In genomic region chr1:182446033-182446669, GRCh38 we compare ENCODE assay signal across 9 cellular contexts. TPM values are rescaled to one million over a fixed set of nuclear protein-coding genes. Genes with fewer than 3 reads are reported as not detected.
DNase-seq lines count a peak whose midpoint lies in the region; ATAC-seq and TF ChIP-seq lines count a peak whose summit lies in the region.
"Had no signal": no experiment of that assay in that cellular context is flagged by ENCODE, and none has a peak within 500 bp of the region (broad histone marks: within the 10 kb centered on the region; RNA-seq: fewer than 3 reads in every experiment).

No MANE protein-coding gene starts in this region.

- peak; percentile 73 for ATAC-seq in GM23338

- no peak overlapping the region for H3K4me3 Mint-ChIP-seq in GM23338
- H3K4me3 Mint-ChIP-seq: CD8-positive, alpha-beta memory T cell had no signal

- DNase-seq in NCI-H2081 (lab: John Stamatoyannopoulos, UW) (peak; percentile 46 to 62), NCI-H2081 treated with DMSO at 0.1 percent for 48 hours (lab: John Stamatoyannopoulos, UW) (no peak), GM23338 (ENCODE audit: low spot score) (peak; percentile 81), NCI-H146 (lab: John Stamatoyannopoulos, UW) (peak; percentile 51), SKM-1 (lab: John Stamatoyannopoulos, UW; ENCODE audit: unreplicated experiment) (peak; percentile 81), esophagus muscularis mucosa (ENCODE audit: extremely low spot score) (no peak), uterus (no peak)

- H3K4me1 ChIP-seq in GM23338 (ENCODE audit: insufficient read depth) (peaks cover 9% of the 10 kb centered on the region), esophagus muscularis mucosa (no peaks in the 10 kb centered on the region), neutrophil (ENCODE audit: control insufficient read depth in 1 of 2, insufficient read depth in 1 of 2, low read depth in 1 of 2, low read length in 1 of 2) (no peaks in the 10 kb centered on the region), uterus (no peaks in the 10 kb centered on the region)

- H3K9me2 ChIP-seq in GM23338 (ENCODE audit: insufficient read depth), result peaks cover 6% of the 10 kb centered on the region; the same call in 1 of the 2 replicates

- H3K4me1 Mint-ChIP-seq in GM23338, result peaks cover 27% of the 10 kb centered on the region

- H3K9me3 ChIP-seq in esophagus muscularis mucosa (no peaks in the 10 kb centered on the region), neutrophil (no peaks in the 10 kb centered on the region), uterus (no peaks in the 10 kb centered on the region)

- H3K4me2 ChIP-seq in GM23338, result no peak overlapping the region

- no peak for TF ChIP-seq POLR2A in esophagus muscularis mucosa (IDR thresholded peaks at IDR 0.05; ENCODE audit: low read depth)
- no peak for TF ChIP-seq POLR2A in uterus (IDR thresholded peaks at IDR 0.05)

- H3K36me3 Mint-ChIP-seq in GM23338 (ENCODE audit: low read depth), result no peaks in the 10 kb centered on the region
- H3K36me3 Mint-ChIP-seq: CD8-positive, alpha-beta memory T cell had no signal

- no peak for TF ChIP-seq EP300 in esophagus muscularis mucosa (IDR thresholded peaks at IDR 0.05)

- H3K27me3 ChIP-seq in GM23338 (ENCODE audit: insufficient read depth) (no peaks in the 10 kb centered on the region), esophagus muscularis mucosa (peaks cover 0 to 4% (median 0%) of the 10 kb centered on the region in 4 donors), neutrophil (no peaks in the 10 kb centered on the region), uterus (no peaks in the 10 kb centered on the region)

- H3K27ac Mint-ChIP-seq in GM23338, result no peak overlapping the region
- H3K27ac Mint-ChIP-seq: CD8-positive, alpha-beta memory T cell had no signal

- TF ChIP-seq CTCF in GM23338 (conservative IDR thresholded peaks at IDR 0.05; ENCODE audit: low read depth in 2 of 2) (peak; percentile 85 to 91), esophagus muscularis mucosa (IDR thresholded peaks at IDR 0.05) (peak; percentile 40 to 65 (median 53)), neutrophil (IDR thresholded peaks at IDR 0.05) (peak; percentile 47), uterus (IDR thresholded peaks at IDR 0.05) (peak in 2 of 4 experiments; percentile 11 to 47)

- intact Hi-C loops in esophagus muscularis mucosa (cut with DNase I), result loop anchor here (10.0 kb wide), 1 partner anchor 339 kb away; the partner anchor contains the start of gene NPL
- intact Hi-C loops in uterus (cut with DNase I; ENCODE audit: low total_unique reads), result no loop called here

- 2% methylated on average over 3 of the region's 3 CpGs for WGBS in esophagus muscularis mucosa

- H3K36me3 ChIP-seq in GM23338 (ENCODE audit: insufficient read depth) (no peaks in the 10 kb centered on the region), esophagus muscularis mucosa (no peaks in the 10 kb centered on the region), neutrophil (no peaks in the 10 kb centered on the region), uterus (no peaks in the 10 kb centered on the region)

- H4K20me1 ChIP-seq in GM23338 (replicated peaks; ENCODE audit: insufficient read depth), result no peaks in the 10 kb centered on the region

- H3K4me3 ChIP-seq in GM23338 (no peak overlapping the region), esophagus muscularis mucosa (no peak overlapping the region), neutrophil (ENCODE audit: low read depth in 1 of 2, low read length in 1 of 2) (no peak overlapping the region), uterus (no peak overlapping the region)

- peaks cover 5% of the 10 kb centered on the region for H3K27me3 Mint-ChIP-seq in GM23338 (ENCODE audit: insufficient read depth, low read depth, poor library complexity)

- H3F3A ChIP-seq in GM23338 (replicated peaks; ENCODE audit: low read depth), result no peaks in the 10 kb centered on the region

- H3K9me3 Mint-ChIP-seq in GM23338, result peaks cover 9% of the 10 kb centered on the region; the same call in 2 of the 3 replicates
- H3K9me3 Mint-ChIP-seq: CD8-positive, alpha-beta memory T cell had no signal

- H3K27ac ChIP-seq in GM23338 (ENCODE audit: low read depth) (no peak overlapping the region), esophagus muscularis mucosa (replicated peaks in 1 of 4) (no peak overlapping the region), neutrophil (no peak overlapping the region), uterus (no peak overlapping the region)

- no peaks in the 10 kb centered on the region for H3K79me2 ChIP-seq in GM23338 (replicated peaks; ENCODE audit: insufficient read depth)

- no peak overlapping the region for H2AFZ ChIP-seq in GM23338

TF ChIP-seq in GM23338, 12 proteins besides CTCF, POLR2A, EP300 and RAD21 (continues in another document):
- TF ChIP-seq, protein P1, sequence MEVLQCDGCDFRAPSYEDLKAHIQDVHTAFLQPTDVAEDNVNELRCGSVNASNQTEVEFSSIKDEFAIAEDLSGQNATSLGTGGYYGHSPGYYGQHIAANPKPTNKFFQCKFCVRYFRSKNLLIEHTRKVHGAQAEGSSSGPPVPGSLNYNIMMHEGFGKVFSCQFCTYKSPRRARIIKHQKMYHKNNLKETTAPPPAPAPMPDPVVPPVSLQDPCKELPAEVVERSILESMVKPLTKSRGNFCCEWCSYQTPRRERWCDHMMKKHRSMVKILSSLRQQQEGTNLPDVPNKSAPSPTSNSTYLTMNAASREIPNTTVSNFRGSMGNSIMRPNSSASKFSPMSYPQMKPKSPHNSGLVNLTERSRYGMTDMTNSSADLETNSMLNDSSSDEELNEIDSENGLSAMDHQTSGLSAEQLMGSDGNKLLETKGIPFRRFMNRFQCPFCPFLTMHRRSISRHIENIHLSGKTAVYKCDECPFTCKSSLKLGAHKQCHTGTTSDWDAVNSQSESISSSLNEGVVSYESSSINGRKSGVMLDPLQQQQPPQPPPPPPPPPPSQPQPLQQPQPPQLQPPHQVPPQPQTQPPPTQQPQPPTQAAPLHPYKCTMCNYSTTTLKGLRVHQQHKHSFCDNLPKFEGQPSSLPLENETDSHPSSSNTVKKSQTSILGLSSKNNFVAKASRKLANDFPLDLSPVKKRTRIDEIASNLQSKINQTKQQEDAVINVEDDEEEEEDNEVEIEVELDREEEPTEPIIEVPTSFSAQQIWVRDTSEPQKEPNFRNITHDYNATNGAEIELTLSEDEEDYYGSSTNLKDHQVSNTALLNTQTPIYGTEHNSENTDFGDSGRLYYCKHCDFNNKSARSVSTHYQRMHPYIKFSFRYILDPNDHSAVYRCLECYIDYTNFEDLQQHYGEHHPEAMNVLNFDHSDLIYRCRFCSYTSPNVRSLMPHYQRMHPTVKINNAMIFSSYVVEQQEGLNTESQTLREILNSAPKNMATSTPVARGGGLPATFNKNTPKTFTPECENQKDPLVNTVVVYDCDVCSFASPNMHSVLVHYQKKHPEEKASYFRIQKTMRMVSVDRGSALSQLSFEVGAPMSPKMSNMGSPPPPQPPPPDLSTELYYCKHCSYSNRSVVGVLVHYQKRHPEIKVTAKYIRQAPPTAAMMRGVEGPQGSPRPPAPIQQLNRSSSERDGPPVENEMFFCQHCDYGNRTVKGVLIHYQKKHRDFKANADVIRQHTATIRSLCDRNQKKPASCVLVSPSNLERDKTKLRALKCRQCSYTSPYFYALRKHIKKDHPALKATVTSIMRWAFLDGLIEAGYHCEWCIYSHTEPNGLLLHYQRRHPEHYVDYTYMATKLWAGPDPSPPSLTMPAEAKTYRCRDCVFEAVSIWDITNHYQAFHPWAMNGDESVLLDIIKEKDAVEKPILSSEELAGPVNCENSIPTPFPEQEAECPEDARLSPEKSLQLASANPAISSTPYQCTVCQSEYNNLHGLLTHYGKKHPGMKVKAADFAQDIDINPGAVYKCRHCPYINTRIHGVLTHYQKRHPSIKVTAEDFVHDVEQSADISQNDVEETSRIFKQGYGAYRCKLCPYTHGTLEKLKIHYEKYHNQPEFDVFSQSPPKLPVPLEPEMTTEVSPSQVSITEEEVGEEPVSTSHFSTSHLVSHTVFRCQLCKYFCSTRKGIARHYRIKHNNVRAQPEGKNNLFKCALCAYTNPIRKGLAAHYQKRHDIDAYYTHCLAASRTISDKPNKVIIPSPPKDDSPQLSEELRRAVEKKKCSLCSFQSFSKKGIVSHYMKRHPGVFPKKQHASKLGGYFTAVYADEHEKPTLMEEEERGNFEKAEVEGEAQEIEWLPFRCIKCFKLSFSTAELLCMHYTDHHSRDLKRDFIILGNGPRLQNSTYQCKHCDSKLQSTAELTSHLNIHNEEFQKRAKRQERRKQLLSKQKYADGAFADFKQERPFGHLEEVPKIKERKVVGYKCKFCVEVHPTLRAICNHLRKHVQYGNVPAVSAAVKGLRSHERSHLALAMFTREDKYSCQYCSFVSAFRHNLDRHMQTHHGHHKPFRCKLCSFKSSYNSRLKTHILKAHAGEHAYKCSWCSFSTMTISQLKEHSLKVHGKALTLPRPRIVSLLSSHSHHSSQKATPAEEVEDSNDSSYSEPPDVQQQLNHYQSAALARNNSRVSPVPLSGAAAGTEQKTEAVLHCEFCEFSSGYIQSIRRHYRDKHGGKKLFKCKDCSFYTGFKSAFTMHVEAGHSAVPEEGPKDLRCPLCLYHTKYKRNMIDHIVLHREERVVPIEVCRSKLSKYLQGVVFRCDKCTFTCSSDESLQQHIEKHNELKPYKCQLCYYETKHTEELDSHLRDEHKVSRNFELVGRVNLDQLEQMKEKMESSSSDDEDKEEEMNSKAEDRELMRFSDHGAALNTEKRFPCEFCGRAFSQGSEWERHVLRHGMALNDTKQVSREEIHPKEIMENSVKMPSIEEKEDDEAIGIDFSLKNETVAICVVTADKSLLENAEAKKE (CRISPR knock-in tag; IDR thresholded peaks at IDR 0.05), result no peak
- no peak for TF ChIP-seq EZH2 (IDR thresholded peaks at IDR 0.05; ENCODE audit: low read depth, unreplicated experiment)

RNA-seq across cellular contexts. Expression of gene RGSL1, which starts 3.8 kb away (rescaled TPM):
- not detected in 2 replicates for total RNA-seq in GM23338 (2014; rRNA removed; shearing (Covaris generic))
- not detected in 2 replicates for polyA plus RNA-seq in GM23338 (2016; fragmentation: Nextera tagmentation; extraction: Ambion mirVana)
- total RNA-seq in esophagus muscularis mucosa (not detected), uterus (not detected)
- total RNA-seq: CD8-positive, alpha-beta memory T cell had no signal
- polyA plus RNA-seq: CD8-positive, alpha-beta memory T cell had no signal

RNA-seq across cellular contexts. Expression of gene TEDDM1, which starts 45.7 kb away (rescaled TPM):
- total RNA-seq in GM23338 (2014; rRNA removed; shearing (Covaris generic)), result not detected in 2 replicates
- polyA plus RNA-seq in GM23338 (2016; fragmentation: Nextera tagmentation; extraction: Ambion mirVana), result not detected in 2 replicates
- total RNA-seq in esophagus muscularis mucosa (not detected), uterus (not detected)
- total RNA-seq: CD8-positive, alpha-beta memory T cell had no signal
- polyA plus RNA-seq: CD8-positive, alpha-beta memory T cell had no signal

RNA-seq across cellular contexts. Expression of gene GLUL, which starts 54.6 kb away (rescaled TPM):
- total RNA-seq in GM23338 (2014; rRNA removed; shearing (Covaris generic)), result 356 and 359 TPM in 2 replicates
- polyA plus RNA-seq in GM23338 (2016; fragmentation: Nextera tagmentation; extraction: Ambion mirVana), result 240 and 254 TPM in 2 replicates
- 1,000 to 10,000 TPM; 2,071 to 4,011 (median 3,051) TPM for total RNA-seq in esophagus muscularis mucosa
- total RNA-seq in uterus, result 100 to 1,000 TPM; 379 to 565 (median 483) TPM

Comparison
In these comparisons a context has a peak if more than half of its experiments do, and no peak if none do; other contexts are left out.
1. DNase-seq: peak in NCI-H2081 (2 of 2), GM23338 (single experiment), NCI-H146 (single experiment) and SKM-1 (single experiment); none in NCI-H2081 treated with DMSO at 0.1 percent for 48 hours (single experiment), esophagus muscularis mucosa (single experiment) and uterus (0 of 2).